ENCODE assay signal across 17 cellular contexts in the genomic region with DNA sequence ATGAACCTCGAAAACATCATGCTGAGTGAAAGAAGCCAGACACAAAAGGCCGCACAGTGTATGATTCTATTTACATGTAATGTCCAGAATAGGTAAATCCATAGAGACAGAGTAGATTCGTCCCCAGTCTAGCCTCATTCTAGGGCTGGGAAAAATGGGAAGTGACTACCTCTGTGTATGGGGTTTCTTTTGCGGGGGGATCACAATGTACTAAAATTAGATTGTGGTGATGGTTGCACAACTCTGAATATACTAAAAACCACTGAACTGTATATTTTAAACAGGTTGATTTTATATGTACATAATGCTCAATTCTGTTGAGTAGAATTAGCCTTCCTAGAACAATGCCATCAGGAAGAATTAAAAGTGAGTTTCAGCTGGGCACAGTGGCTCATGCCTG. TPM values are rescaled to one million over a fixed set of nuclear protein-coding genes. Genes with fewer than 3 reads are reported as not detected.
DNase-seq lines count a peak whose midpoint lies in the region; ATAC-seq, FAIRE-seq and TF ChIP-seq lines count a peak whose summit lies in the region.
"Had no signal": no experiment of that assay in that cellular context is flagged by ENCODE, and none has a peak within 500 bp of the region (broad histone marks: within the 10 kb centered on the region; RNA-seq: fewer than 3 reads in every experiment).

No MANE protein-coding gene starts in this region.

- H4K20me1 ChIP-seq in BLaER1 (no peaks in the 10 kb centered on the region), K562 (replicated peaks; ENCODE audit: control insufficient read depth, insufficient read depth, low read length) (no peaks in the 10 kb centered on the region), PC-3 (ENCODE audit: low read length) (no peaks in the 10 kb centered on the region)

- BruUV-seq in K562 (replicated peaks; lab: Mats Ljungman, UMichigan), result no TSS peak
- BruUV-seq in PC-3 (replicated peaks; lab: Mats Ljungman, UMichigan), result no TSS peak

- TF ChIP-seq CTCF in K562 (IDR thresholded peaks at IDR 0.05 in 2 of 3, conservative IDR thresholded peaks at IDR 0.05 in 1 of 3; ENCODE audit: insufficient read depth in 2 of 3, low read depth in 1 of 3, low read length in 3 of 3) (no peak), PC-3 (conservative IDR thresholded peaks at IDR 0.05; ENCODE audit: low read depth, low read length) (no peak)

- no peak overlapping the region for H2AFZ ChIP-seq in K562 (ENCODE audit: low read depth, low read length)
- no peak overlapping the region for H2AFZ ChIP-seq in PC-3 (ENCODE audit: low read length)

- H3K79me2 ChIP-seq in K562 (ENCODE audit: control insufficient read depth, insufficient read depth, low read length) (no peaks in the 10 kb centered on the region), PC-3 (ENCODE audit: low read length) (no peaks in the 10 kb centered on the region)

- WGBS in K562 (ENCODE audit: insufficient coverage, low coverage, missing lambda C conversion rate), result 46% methylated on average over 4 of the region's 4 CpGs

- H3K4me2 ChIP-seq in BLaER1, result peak overlapping the region; percentile 24; the same call in 1 of the 2 replicates
- H3K4me2 ChIP-seq in K562 (ENCODE audit: insufficient read depth, low read length), result no peak overlapping the region
- H3K4me2 ChIP-seq in PC-3 (ENCODE audit: low read length), result no peak overlapping the region

- H3K27ac ChIP-seq in BLaER1, result no peak overlapping the region
- H3K27ac ChIP-seq in K562 (ENCODE audit: extremely low read depth, low read depth, low read length), result no peak overlapping the region
- H3K27ac ChIP-seq in PC-3 (ENCODE audit: low read length), result no peak overlapping the region

- peaks cover 22% of the 10 kb centered on the region for H3K4me1 ChIP-seq in BLaER1
- H3K4me1 ChIP-seq in K562 (replicated peaks in 1 of 2; ENCODE audit: control insufficient read depth in 2 of 2, insufficient read depth in 2 of 2, low read length in 2 of 2), result no peaks in the 10 kb centered on the region; a peak in 2 of 5 replicates
- H3K4me1 ChIP-seq in PC-3 (ENCODE audit: insufficient read depth, low read length), result peaks cover 12% of the 10 kb centered on the region; the same call in 1 of the 2 replicates

- in situ Hi-C loops in KBM-7 (cut with MboI; ENCODE audit: low pct_unique_long_range_greater_than_20kb, low sequenced_read_pairs), result no loop called here
- in situ Hi-C loops in K562 (cut with MboI), result no loop called here

- CTCF ChIA-PET in K562 (lab: Yijun Ruan, JAX; ENCODE audit: low intra/inter-chr PET ratio), result no interaction called here
- CTCF ChIA-PET in PC-3 (lab: Charles Lee), result no interaction called here

- no peaks in the 10 kb centered on the region for H3K36me3 ChIP-seq in BLaER1
- H3K36me3 ChIP-seq in K562 (ENCODE audit: control insufficient read depth, insufficient read depth, low read length), result no peaks in the 10 kb centered on the region
- no peaks in the 10 kb centered on the region for H3K36me3 ChIP-seq in PC-3 (ENCODE audit: low read depth, low read length)

- no peak for TF ChIP-seq RAD21 in K562 (CRISPR knock-in tag; conservative IDR thresholded peaks at IDR 0.05 in 1 of 2, IDR thresholded peaks at IDR 0.05 in 1 of 2)

- no peak for ATAC-seq in K562
- ATAC-seq in GM18858 (IDR thresholded peaks at IDR 0.05; ENCODE audit: unreplicated experiment), result no peak
- no peak for ATAC-seq in PC-3
- ATAC-seq: CD8-positive, alpha-beta T cell had no signal

- intact Hi-C loops in K562 (cut with micrococcal nuclease) (no loop called here), PC-3 (cut with micrococcal nuclease) (no loop called here)

- H3K9me1 ChIP-seq in K562 (ENCODE audit: control insufficient read depth, insufficient read depth, low read length), result no peaks in the 10 kb centered on the region

- no peak for TF ChIP-seq POLR2A in K562 (conservative IDR thresholded peaks at IDR 0.05)
- no peak for TF ChIP-seq POLR2A in erythroblast (IDR thresholded peaks at IDR 0.05; ENCODE audit: low read length)

- peak; percentile 83 for DNase-seq in KBM-7
- DNase-seq in NOMO-1 treated with dmso at 0.1 percent for 144 hours (lab: John Stamatoyannopoulos, UW; ENCODE audit: unreplicated experiment), result peak; percentile 32
- DNase-seq in K562 (ENCODE audit: extremely low read depth in 1 of 4, low spot score in 3 of 4), result no peak
- DNase-seq in erythroblast (lab: John Stamatoyannopoulos, UW), result no peak
- DNase-seq in activated T-cell treated with anti-CD3 and anti-CD28 coated beads, Interleukin-2, amount 50 U/mL, for 1 hour, result no peak
- no peak for DNase-seq in PC-3
- DNase-seq: CD8-positive, alpha-beta T cell; DMS 273 treated with DMSO at 0.1 percent for 48 hours; HCEC 1CT; NCI-H2029 treated with DMSO at 0.1 percent for 48 hours; NCI-H510A; SHP77 treated with DMSO at 0.1 percent for 48 hours; SW 1271 had no signal

- no peaks in the 10 kb centered on the region for H3K9me2 ChIP-seq in PC-3 (replicated peaks; ENCODE audit: low read length)

- H3K27me3 ChIP-seq in BLaER1, result no peaks in the 10 kb centered on the region
- no peaks in the 10 kb centered on the region for H3K27me3 ChIP-seq in K562 (ENCODE audit: control insufficient read depth in 2 of 2, insufficient read depth in 2 of 2, low read length in 2 of 2)
- H3K27me3 ChIP-seq in PC-3 (ENCODE audit: low read length), result no peaks in the 10 kb centered on the region

- no peaks in the 10 kb centered on the region for H3F3A ChIP-seq in PC-3 (ENCODE audit: low read length, unreplicated experiment)

- H3K4me3 ChIP-seq in BLaER1 (no peak overlapping the region), K562 (no peak overlapping the region), PC-3 (ENCODE audit: low read length) (no peak overlapping the region)

- no peaks in the 10 kb centered on the region for H3K9me3 ChIP-seq in BLaER1
- H3K9me3 ChIP-seq in K562 (replicated peaks; ENCODE audit: control insufficient read depth, insufficient read depth, low read depth, low read length), result no peaks in the 10 kb centered on the region
- H3K9me3 ChIP-seq in PC-3 (ENCODE audit: low read length), result no peaks in the 10 kb centered on the region

- no peak for TF ChIP-seq EP300 in K562 (IDR thresholded peaks at IDR 0.05; ENCODE audit: low read length)

- H3K9ac ChIP-seq in BLaER1 (no peak overlapping the region), K562 (ENCODE audit: insufficient read depth in 1 of 2, low read depth in 2 of 2, low read length in 2 of 2) (no peak overlapping the region), PC-3 (ENCODE audit: low read length) (no peak overlapping the region)

- POLR2A ChIA-PET in K562 (lab: Yijun Ruan, JAX), result interaction anchor here (1.0 to 1.6 kb wide), 2 partner anchors 33 to 55 kb away, joined by 3 to 4 read pairs; no protein-coding TSS in a partner anchor
- POLR2A ChIA-PET in PC-3 (lab: Charles Lee; ENCODE audit: unreplicated experiment), result no interaction called here

- FAIRE-seq in K562 (lab: Jason Lieb, UNC), result no peak
- FAIRE-seq: A204.1, RCC 7860 had no signal

RNA-seq across cellular contexts. Expression of a gene that starts 6.3 kb away (rescaled TPM):
- total RNA-seq in K562 (2011; cell fraction: chromatin; rRNA removed; ENCODE audit: low replicate concordance), result 1.4 and 2.2 TPM in 2 replicates
- 1.4 and 1.5 TPM in 2 replicates for total RNA-seq in K562 (2011; cell fraction: nucleolus; rRNA removed)
- 1.8 and 2.7 TPM in 2 replicates for total RNA-seq in K562 (2011; cell fraction: nucleoplasm; rRNA removed)
- total RNA-seq in K562 (2014; rRNA removed), result 5.6 and 6.2 TPM in 2 replicates
- 2.9 and 3.5 TPM in 2 replicates for total RNA-seq in K562 (2014; rRNA removed; fragmentation: Illumina TruSeq; extraction: Trizol)
- total RNA-seq in K562 (2015; rRNA removed; fragmentation: Illumina TruSeq; extraction: Trizol), result 4.6 and 5.0 TPM in 2 replicates
- total RNA-seq in K562 (2021), result 3.8 and 4.8 TPM in 2 replicates
- 3.8 and 4.6 TPM in 2 replicates for polyA plus RNA-seq in K562 (2011; rRNA removed)
- polyA plus RNA-seq in K562 (2011; cell fraction: cytosol; rRNA removed), result 2.4 and 2.6 TPM in 2 replicates
- polyA plus RNA-seq in K562 (2011; cell fraction: nucleus; rRNA removed), result 0.95 and 1.3 TPM in 2 replicates
- polyA plus RNA-seq in K562 (2012), result 4.9 and 8.8 TPM in 2 replicates
- 4.3 and 5.5 TPM in 2 replicates for polyA plus RNA-seq in K562 (2014; fragmentation: Illumina TruSeq; extraction: Trizol)
- polyA plus RNA-seq in K562 (2014; fragmentation: Nextera tagmentation; extraction: Ambion mirVana), result under 1 TPM; 0.61 to 0.73 TPM
- 5.8 and 5.9 TPM in 2 replicates for polyA plus RNA-seq in K562 (2014; rRNA removed)
- 1.7 and 2.4 TPM in 2 replicates for polyA minus RNA-seq in K562 (2011; rRNA and poly(A)+ RNA removed)
- 1.5 and 1.8 TPM in 2 replicates for polyA minus RNA-seq in K562 (2011; cell fraction: cytosol; rRNA and poly(A)+ RNA removed)
- 0.54 and 0.89 TPM in 2 replicates for polyA minus RNA-seq in K562 (2011; cell fraction: nucleus; rRNA and poly(A)+ RNA removed)
- 2.2 and 3.2 TPM in 2 replicates for total RNA-seq in PC-3 (2014; rRNA removed)

RNA-seq across cellular contexts. Expression of a gene that starts 15.2 kb away (rescaled TPM):
- 97.2 and 98.0 TPM in 2 replicates for total RNA-seq in K562 (2011; cell fraction: chromatin; rRNA removed; ENCODE audit: low replicate concordance)
- total RNA-seq in K562 (2011; cell fraction: nucleolus; rRNA removed), result 59.7 and 66.3 TPM in 2 replicates
- 90.6 and 134 TPM in 2 replicates for total RNA-seq in K562 (2011; cell fraction: nucleoplasm; rRNA removed)
- total RNA-seq in K562 (2014; rRNA removed) (24.5 and 26.0 TPM in 2 replicates), K562 (2014; rRNA removed; fragmentation: Illumina TruSeq; extraction: Trizol) (25.5 and 25.8 TPM in 2 replicates), K562 (2015; rRNA removed; fragmentation: Illumina TruSeq; extraction: Trizol) (28.1 and 31.9 TPM in 2 replicates), K562 (2021) (12.8 and 17.7 TPM in 2 replicates), PC-3 (2014; rRNA removed) (15.9 and 22.9 TPM in 2 replicates)
- polyA plus RNA-seq in K562 (2011; rRNA removed) (17.5 and 21.8 TPM in 2 replicates), K562 (2014; fragmentation: Illumina TruSeq; extraction: Trizol) (29.1 and 33.7 TPM in 2 replicates), K562 (2014; fragmentation: Nextera tagmentation; extraction: Ambion mirVana) (10 to 100 TPM; 19.5 to 41.0 TPM), K562 (2014; rRNA removed) (31.8 and 42.0 TPM in 2 replicates)
- 15.6 and 19.9 TPM in 2 replicates for polyA plus RNA-seq in K562 (2011; cell fraction: cytosol; rRNA removed)
- polyA plus RNA-seq in K562 (2011; cell fraction: nucleus; rRNA removed), result 25.4 and 37.5 TPM in 2 replicates
- 23.3 and 32.3 TPM in 2 replicates for polyA plus RNA-seq in K562 (2012)
- 16.6 and 17.8 TPM in 2 replicates for polyA minus RNA-seq in K562 (2011; rRNA and poly(A)+ RNA removed)
- 10.6 and 10.9 TPM in 2 replicates for polyA minus RNA-seq in K562 (2011; cell fraction: cytosol; rRNA and poly(A)+ RNA removed)
- polyA minus RNA-seq in K562 (2011; cell fraction: nucleus; rRNA and poly(A)+ RNA removed), result 16.2 and 20.1 TPM in 2 replicates

RNA-seq across cellular contexts. Expression of a gene that starts 58.8 kb away (rescaled TPM):
- total RNA-seq in K562 (2011; cell fraction: chromatin; rRNA removed; ENCODE audit: low replicate concordance), result 296 and 336 TPM in 2 replicates
- 169 and 201 TPM in 2 replicates for total RNA-seq in K562 (2011; cell fraction: nucleolus; rRNA removed)
- 216 and 245 TPM in 2 replicates for total RNA-seq in K562 (2011; cell fraction: nucleoplasm; rRNA removed)
- total RNA-seq in K562 (2014; rRNA removed), result 153 and 165 TPM in 2 replicates
- 153 and 195 TPM in 2 replicates for total RNA-seq in K562 (2014; rRNA removed; fragmentation: Illumina TruSeq; extraction: Trizol)
- total RNA-seq in K562 (2015; rRNA removed; fragmentation: Illumina TruSeq; extraction: Trizol), result 133 and 136 TPM in 2 replicates
- total RNA-seq in K562 (2021), result 157 and 164 TPM in 2 replicates
- polyA plus RNA-seq in K562 (2011; rRNA removed), result 77.7 and 87.8 TPM in 2 replicates
- 59.9 and 64.6 TPM in 2 replicates for polyA plus RNA-seq in K562 (2011; cell fraction: cytosol; rRNA removed)
- 179 and 218 TPM in 2 replicates for polyA plus RNA-seq in K562 (2011; cell fraction: nucleus; rRNA removed)
- polyA plus RNA-seq in K562 (2012), result 116 and 157 TPM in 2 replicates
- 172 and 197 TPM in 2 replicates for polyA plus RNA-seq in K562 (2014; fragmentation: Illumina TruSeq; extraction: Trizol)
- 10 to 100 TPM; 20.7 to 30.1 TPM for polyA plus RNA-seq in K562 (2014; fragmentation: Nextera tagmentation; extraction: Ambion mirVana)
- 151 and 160 TPM in 2 replicates for polyA plus RNA-seq in K562 (2014; rRNA removed)
- 69.2 and 78.0 TPM in 2 replicates for polyA minus RNA-seq in K562 (2011; rRNA and poly(A)+ RNA removed)
- polyA minus RNA-seq in K562 (2011; cell fraction: cytosol; rRNA and poly(A)+ RNA removed), result 49.2 and 53.7 TPM in 2 replicates
- 57.6 and 71.6 TPM in 2 replicates for polyA minus RNA-seq in K562 (2011; cell fraction: nucleus; rRNA and poly(A)+ RNA removed)
- total RNA-seq in PC-3 (2014; rRNA removed), result 59.3 and 73.5 TPM in 2 replicates

Comparison
In these comparisons a context has a peak if more than half of its experiments do, and no peak if none do; other contexts are left out.
1. DNase-seq: peak in KBM-7 (single experiment) and NOMO-1 treated with dmso at 0.1 percent for 144 hours (single experiment); none in K562 (0 of 4), erythroblast (0 of 2), activated T-cell treated with anti-CD3 and anti-CD28 coated beads, Interleukin-2, amount 50 U/mL, for 1 hour (single experiment) and PC-3 (single experiment).